ENCODE assay signal across 27 cellular contexts in genomic region chrX:64186974-64187761, GRCh38. TPM values are rescaled to one million over a fixed set of nuclear protein-coding genes. Genes with fewer than 3 reads are reported as not detected.
DNase-seq lines count a peak whose midpoint lies in the region; ATAC-seq and TF ChIP-seq lines count a peak whose summit lies in the region.
"Had no signal": no experiment of that assay in that cellular context is flagged by ENCODE, and none has a peak within 500 bp of the region (broad histone marks: within the 10 kb centered on the region; RNA-seq: fewer than 3 reads in every experiment).

No MANE protein-coding gene starts in this region.

- H2AFZ ChIP-seq in osteoblast (ENCODE audit: low read length) (no peak overlapping the region), MM.1S (ENCODE audit: low read length) (no peak overlapping the region)

- 45 to 63% methylated on average over 1 of the region's 1 CpG for WGBS in heart right ventricle, 2 donors

- H3K4me3 ChIP-seq in heart right ventricle (no peak overlapping the region), osteoblast (ENCODE audit: insufficient read depth, low read length) (no peak overlapping the region), MM.1S (ENCODE audit: low read length) (no peak overlapping the region)
- H3K4me3 ChIP-seq: A549; BLaER1 treated with 17β-estradiol and CSF1 and Interleukin-3, amounts not matched to agents 10 nM and 100 nM; K562; SJSA1 had no signal

- H3K9ac ChIP-seq in MM.1S (ENCODE audit: low read length), result no peak overlapping the region
- H3K9ac ChIP-seq: BLaER1 treated with 17β-estradiol and CSF1 and Interleukin-3, amounts not matched to agents 10 nM and 100 nM had no signal

- no peaks in the 10 kb centered on the region for H3K79me2 ChIP-seq in osteoblast (ENCODE audit: insufficient read depth, low read length)
- no peaks in the 10 kb centered on the region for H3K79me2 ChIP-seq in MM.1S (ENCODE audit: low read length)

- H3K9me3 ChIP-seq in heart right ventricle (no peaks in the 10 kb centered on the region), osteoblast (ENCODE audit: low read depth, low read length) (no peaks in the 10 kb centered on the region), MM.1S (replicated peaks; ENCODE audit: insufficient read depth, low read length) (no peaks in the 10 kb centered on the region)
- H3K9me3 ChIP-seq: A549; BLaER1 treated with 17β-estradiol and CSF1 and Interleukin-3, amounts not matched to agents 10 nM and 100 nM; SJSA1 had no signal

- TF ChIP-seq CTCF in heart right ventricle (IDR thresholded peaks at IDR 0.05), result no peak
- no peak for TF ChIP-seq CTCF in osteoblast (IDR thresholded peaks at IDR 0.05; ENCODE audit: extremely low read depth, low read depth, low read length)
- TF ChIP-seq CTCF in MM.1S (IDR thresholded peaks at IDR 0.05; ENCODE audit: low read length), result no peak

- H3F3A ChIP-seq in MM.1S (ENCODE audit: insufficient read depth, low read length), result no peaks in the 10 kb centered on the region

- H3K27me3 ChIP-seq in heart right ventricle (no peaks in the 10 kb centered on the region), osteoblast (ENCODE audit: insufficient read depth, low read length) (no peaks in the 10 kb centered on the region), MM.1S (replicated peaks; ENCODE audit: insufficient read depth, low read length) (no peaks in the 10 kb centered on the region)
- H3K27me3 ChIP-seq: SJSA1 had no signal

- H3K4me1 ChIP-seq in heart right ventricle (peaks cover 0 to 23% (median 0%) of the 10 kb centered on the region in 9 donors), osteoblast (ENCODE audit: insufficient read depth, low read length) (no peaks in the 10 kb centered on the region), MM.1S (ENCODE audit: low read length) (no peaks in the 10 kb centered on the region)
- H3K4me1 ChIP-seq: A549; BLaER1 treated with 17β-estradiol and CSF1 and Interleukin-3, amounts not matched to agents 10 nM and 100 nM; SJSA1 had no signal

- no peaks in the 10 kb centered on the region for H3K9me2 ChIP-seq in MM.1S (replicated peaks; ENCODE audit: insufficient read depth, low read length)

- H3K4me2 ChIP-seq in osteoblast (ENCODE audit: insufficient read depth, low read length) (no peak overlapping the region), MM.1S (ENCODE audit: low read depth, low read length) (no peak overlapping the region)
- H3K4me2 ChIP-seq: A549; BLaER1 treated with 17β-estradiol and CSF1 and Interleukin-3, amounts not matched to agents 10 nM and 100 nM had no signal

- ATAC-seq in heart right ventricle (peak; percentile 85 to 98 (median 94)), GM21447 (IDR thresholded peaks at IDR 0.05; ENCODE audit: unreplicated experiment) (no peak)
- ATAC-seq: A549, K562, PC-3 had no signal

- H4K20me1 ChIP-seq in osteoblast (ENCODE audit: insufficient read depth, low read length), result no peaks in the 10 kb centered on the region
- no peaks in the 10 kb centered on the region for H4K20me1 ChIP-seq in MM.1S (ENCODE audit: insufficient read depth, low read length)

- DNase-seq in ecto neural progenitor cell (ENCODE audit: low spot score) (peak; percentile 6), heart right ventricle (peak; percentile 14 to 38), osteoblast (ENCODE audit: insufficient read length, low spot score, missing footprints) (peak; percentile 46), NCI-H526 treated with DMSO at 0.1 percent for 48 hours (lab: John Stamatoyannopoulos, UW) (no peak), COR-L47 (lab: John Stamatoyannopoulos, UW) (no peak), MM.1S (no peak)
- DNase-seq: AML-193; CD4-positive, alpha-beta T cell; DMS 273 treated with DMSO at 0.1 percent for 48 hours; DMS79; EL; GF-D8; Kasumi-1; MV-4-11; NCI-H1105; NCI-H1436 treated with DMSO at 0.1 percent for 48 hours; NCI-H187 treated with DMSO at 0.1 percent for 48 hours; NCI-H2171 treated with DMSO at 0.1 percent for 48 hours; NCI-H524; NCI-H774; PC-3 had no signal

- H3K36me3 ChIP-seq in heart right ventricle, result peaks cover 0 to 21% (median 0%) of the 10 kb centered on the region in 9 donors
- H3K36me3 ChIP-seq in osteoblast (ENCODE audit: insufficient read depth, low read length), result no peaks in the 10 kb centered on the region
- H3K36me3 ChIP-seq in MM.1S (replicated peaks; ENCODE audit: insufficient read depth, low read length), result no peaks in the 10 kb centered on the region
- H3K36me3 ChIP-seq: SJSA1 had no signal

- peak overlapping the region in 5 of 10 donors; percentile 1 to 56 (median 22) for H3K27ac ChIP-seq in heart right ventricle
- no peak overlapping the region for H3K27ac ChIP-seq in osteoblast (ENCODE audit: low read depth, low read length)
- no peak overlapping the region for H3K27ac ChIP-seq in MM.1S (ENCODE audit: low read length)
- H3K27ac ChIP-seq: A549; BLaER1 treated with 17β-estradiol and CSF1 and Interleukin-3, amounts not matched to agents 10 nM and 100 nM; SJSA1 had no signal

- intact Hi-C loops in heart right ventricle (cut with DNase I), result no loop called here

RNA-seq across cellular contexts. Expression of gene AMER1, which starts 18.3 kb away (rescaled TPM):
- 1 to 10 TPM; 2.0 to 5.0 (median 4.4) TPM for total RNA-seq in heart right ventricle
- 1 to 10 TPM in 1 of 2 donors, under 1 TPM in 1; 0.75 to 1.1 TPM for polyA plus RNA-seq in heart right ventricle
- 2.4 and 2.5 TPM in 2 replicates for total RNA-seq in osteoblast

RNA-seq across cellular contexts. Expression of gene ASB12, which starts 43.2 kb away (rescaled TPM):
- total RNA-seq in heart right ventricle, result 1 to 10 TPM in 9 of 10 donors, under 1 TPM in 1; 0.85 to 3.4 (median 2.4) TPM
- polyA plus RNA-seq in heart right ventricle, result 1 to 10 TPM in 1 of 2 donors, under 1 TPM in 1; 0.51 to 1.9 TPM
- 0.29 TPM in 1 of 2 replicates, not detected in the other for total RNA-seq in osteoblast
- total RNA-seq: CD4-positive, alpha-beta T cell; M059J; PC-3; SJSA1 had no signal

Comparison
In these comparisons a context has a peak if more than half of its experiments do, and no peak if none do; other contexts are left out.
1. DNase-seq: peak in ecto neural progenitor cell (single experiment), heart right ventricle (2 of 2) and osteoblast (single experiment); none in NCI-H526 treated with DMSO at 0.1 percent for 48 hours (single experiment), COR-L47 (single experiment) and MM.1S (single experiment).